Comparison of ENCODE assay signal across 9 cellular contexts in genomic region chr2:172339431-172340010, GRCh38.
DNase-seq lines count a peak whose midpoint lies in the region; ATAC-seq lines count a peak whose summit lies in the region.
"Had no signal": no experiment of that assay in that cellular context is flagged by ENCODE, and none has a peak within 500 bp of the region (broad histone marks: within the 10 kb centered on the region; RNA-seq: fewer than 3 reads in every experiment).

No MANE protein-coding gene starts in this region.

- H3K4me3 Mint-ChIP-seq in activated naive CD4-positive, alpha-beta T cell treated with anti-CD3 and anti-CD28 coated beads, Interleukin-2, amount 50 U/mL, for 24 hours: peak overlapping the region; percentile 60
- peak overlapping the region; percentile 45 for H3K4me3 Mint-ChIP-seq in T-helper 1 cell treated with Interleukin-12 subunit alpha and Interleukin-12 subunit beta and Interleukin-4 antibody, amounts not matched to agents 30 μg/mL and 1 μg/mL, for 36 hours
- peak overlapping the region; percentile 42 to 46 for H3K4me3 Mint-ChIP-seq in stimulated activated naive B cell treated with anti-CD40 and anti-IgM and Interleukin-4, amounts not matched to agents 10 μg/mL and 1 μg/mL and 100 μg/mL, for 72 hours

- H3K4me2 ChIP-seq in mesendoderm (ENCODE audit: low read length): no peak overlapping the region

- peaks cover 6% of the 10 kb centered on the region for H3K36me3 Mint-ChIP-seq in activated naive CD4-positive, alpha-beta T cell treated with anti-CD3 and anti-CD28 coated beads, Interleukin-2, amount 50 U/mL, for 24 hours
- no peaks in the 10 kb centered on the region for H3K36me3 Mint-ChIP-seq in T-helper 1 cell treated with Interleukin-12 subunit alpha and Interleukin-12 subunit beta and Interleukin-4 antibody, amounts not matched to agents 30 μg/mL and 1 μg/mL, for 36 hours (ENCODE audit: low read depth)
- H3K36me3 Mint-ChIP-seq in stimulated activated naive B cell treated with anti-CD40 and anti-IgM and Interleukin-4, amounts not matched to agents 10 μg/mL and 1 μg/mL and 100 μg/mL, for 72 hours: no peaks in the 10 kb centered on the region

- H4K8ac ChIP-seq in mesendoderm (ENCODE audit: low read depth, low read length): no peak overlapping the region

- H4K5ac ChIP-seq in mesendoderm (ENCODE audit: low read length): no peak overlapping the region

- H3K4ac ChIP-seq in mesendoderm (ENCODE audit: low read depth, low read length): no peak overlapping the region

- no peaks in the 10 kb centered on the region for H3K36me3 ChIP-seq in mesendoderm (ENCODE audit: control insufficient read depth, insufficient read depth, low read length)
- H3K36me3 ChIP-seq: neutrophil had no signal

- H2BK120ac ChIP-seq in mesendoderm (ENCODE audit: low read depth, low read length): no peak overlapping the region

- H2BK15ac ChIP-seq in mesendoderm (replicated peaks; ENCODE audit: low read depth): no peak overlapping the region

- peaks cover 5% of the 10 kb centered on the region for H3K9me3 Mint-ChIP-seq in activated naive CD4-positive, alpha-beta T cell treated with anti-CD3 and anti-CD28 coated beads, Interleukin-2, amount 50 U/mL, for 24 hours
- peaks cover 13% of the 10 kb centered on the region for H3K9me3 Mint-ChIP-seq in T-helper 1 cell treated with Interleukin-12 subunit alpha and Interleukin-12 subunit beta and Interleukin-4 antibody, amounts not matched to agents 30 μg/mL and 1 μg/mL, for 36 hours
- peaks cover 0 to 2% of the 10 kb centered on the region in 2 donors for H3K9me3 Mint-ChIP-seq in stimulated activated naive B cell treated with anti-CD40 and anti-IgM and Interleukin-4, amounts not matched to agents 10 μg/mL and 1 μg/mL and 100 μg/mL, for 72 hours

- H3K27ac Mint-ChIP-seq in activated naive CD4-positive, alpha-beta T cell treated with anti-CD3 and anti-CD28 coated beads, Interleukin-2, amount 50 U/mL, for 24 hours: peak overlapping the region; percentile 14
- H3K27ac Mint-ChIP-seq in T-helper 1 cell treated with Interleukin-12 subunit alpha and Interleukin-12 subunit beta and Interleukin-4 antibody, amounts not matched to agents 30 μg/mL and 1 μg/mL, for 36 hours: peak overlapping the region; percentile 16
- no peak overlapping the region for H3K27ac Mint-ChIP-seq in stimulated activated naive B cell treated with anti-CD40 and anti-IgM and Interleukin-4, amounts not matched to agents 10 μg/mL and 1 μg/mL and 100 μg/mL, for 72 hours

- intact Hi-C loops in right cardiac atrium (cut with DNase I): no loop called here

- no peak overlapping the region for H3K4me3 ChIP-seq in right cardiac atrium (ENCODE audit: low read length)
- H3K4me3 ChIP-seq in mesendoderm (ENCODE audit: low read length): no peak overlapping the region

- no peaks in the 10 kb centered on the region for H3K27me3 Mint-ChIP-seq in activated naive CD4-positive, alpha-beta T cell treated with anti-CD3 and anti-CD28 coated beads, Interleukin-2, amount 50 U/mL, for 24 hours
- H3K27me3 Mint-ChIP-seq in T-helper 1 cell treated with Interleukin-12 subunit alpha and Interleukin-12 subunit beta and Interleukin-4 antibody, amounts not matched to agents 30 μg/mL and 1 μg/mL, for 36 hours (ENCODE audit: low read depth): no peaks in the 10 kb centered on the region
- peaks cover 9 to 11% of the 10 kb centered on the region in 2 donors for H3K27me3 Mint-ChIP-seq in stimulated activated naive B cell treated with anti-CD40 and anti-IgM and Interleukin-4, amounts not matched to agents 10 μg/mL and 1 μg/mL and 100 μg/mL, for 72 hours

- H3K27me3 ChIP-seq in right cardiac atrium (ENCODE audit: control insufficient read depth, insufficient read depth): no peaks in the 10 kb centered on the region
- no peaks in the 10 kb centered on the region for H3K27me3 ChIP-seq in mesendoderm (ENCODE audit: insufficient read depth, low read length, poor library complexity)
- H3K27me3 ChIP-seq: neutrophil had no signal

- H3K4me1 ChIP-seq in right cardiac atrium (ENCODE audit: control insufficient read depth, insufficient read depth, low read length): peaks cover 7% of the 10 kb centered on the region
- no peaks in the 10 kb centered on the region for H3K4me1 ChIP-seq in mesendoderm (ENCODE audit: control insufficient read depth, low read depth, low read length)

- 46% methylated on average over 6 of the region's 6 CpGs for WGBS in right cardiac atrium
- no CpG with 5 or more reads among the region's 6 CpGs for WGBS in mesendoderm (ENCODE audit: extremely low coverage, insufficient coverage, low lambda C conversion rate)

- H3K18ac ChIP-seq in mesendoderm (ENCODE audit: low read length): no peak overlapping the region

- no peak for ATAC-seq in right cardiac atrium
- ATAC-seq in stimulated activated naive B cell treated with anti-CD40 and anti-IgM and Interleukin-4, amounts not matched to agents 10 μg/mL and 1 μg/mL and 100 μg/mL, for 72 hours (replicated peaks): no peak
- no peak for ATAC-seq in GM19023 (IDR thresholded peaks at IDR 0.05; ENCODE audit: unreplicated experiment)
- ATAC-seq in HG02610 (IDR thresholded peaks at IDR 0.05; ENCODE audit: unreplicated experiment): no peak

- H3K79me1 ChIP-seq in mesendoderm (ENCODE audit: low read length): no peaks in the 10 kb centered on the region

- no peak for DNase-seq in activated naive CD4-positive, alpha-beta T cell (lab: John Stamatoyannopoulos, UW)
- DNase-seq in right cardiac atrium (no peak), mesendoderm (no peak)
- DNase-seq in stimulated activated naive B cell treated with anti-CD40 and anti-IgM and Interleukin-4, amounts not matched to agents 10 μg/mL and 1 μg/mL and 100 μg/mL, for 72 hours: no peak

- H3K9me3 ChIP-seq in right cardiac atrium (ENCODE audit: control insufficient read depth, low read length): peaks cover 2% of the 10 kb centered on the region
- H3K9me3 ChIP-seq: neutrophil had no signal

- H2AK5ac ChIP-seq in mesendoderm (ENCODE audit: low read length): no peak overlapping the region

- H3K9ac ChIP-seq in mesendoderm (ENCODE audit: low read length): no peak overlapping the region

- no peak overlapping the region for H2BK5ac ChIP-seq in mesendoderm (ENCODE audit: low read length)

- H3K23ac ChIP-seq in mesendoderm (ENCODE audit: low read length): no peak overlapping the region

- H3K4me1 Mint-ChIP-seq in activated naive CD4-positive, alpha-beta T cell treated with anti-CD3 and anti-CD28 coated beads, Interleukin-2, amount 50 U/mL, for 24 hours: peaks cover 30% of the 10 kb centered on the region
- H3K4me1 Mint-ChIP-seq in T-helper 1 cell treated with Interleukin-12 subunit alpha and Interleukin-12 subunit beta and Interleukin-4 antibody, amounts not matched to agents 30 μg/mL and 1 μg/mL, for 36 hours (ENCODE audit: low read depth): peaks cover 20% of the 10 kb centered on the region
- H3K4me1 Mint-ChIP-seq in stimulated activated naive B cell treated with anti-CD40 and anti-IgM and Interleukin-4, amounts not matched to agents 10 μg/mL and 1 μg/mL and 100 μg/mL, for 72 hours: peaks cover 10 to 13% of the 10 kb centered on the region in 2 donors

- H3K79me2 ChIP-seq in mesendoderm (ENCODE audit: control insufficient read depth, insufficient read depth, low read length): no peaks in the 10 kb centered on the region

- H3K56ac ChIP-seq in mesendoderm (ENCODE audit: low read length): no peak overlapping the region

- H3K27ac ChIP-seq in right cardiac atrium (ENCODE audit: low read length) (peak overlapping the region; percentile 45), mesendoderm (ENCODE audit: low read depth, low read length) (no peak overlapping the region)
- H3K27ac ChIP-seq: neutrophil had no signal
